Comparison of ENCODE assay signal across 34 cellular contexts in genomic region chr6:89520730-89521129, GRCh38.
DNase-seq lines count a peak whose midpoint lies in the region; ATAC-seq and TF ChIP-seq lines count a peak whose summit lies in the region.
"Had no signal": no experiment of that assay in that cellular context is flagged by ENCODE, and none has a peak within 500 bp of the region (broad histone marks: within the 10 kb centered on the region; RNA-seq: fewer than 3 reads in every experiment).

No MANE protein-coding gene starts in this region.

- H2AFZ ChIP-seq in trophoblast cell (ENCODE audit: insufficient read depth, low read length, poor library complexity): no peak overlapping the region

- H2BK120ac ChIP-seq in trophoblast cell (ENCODE audit: insufficient read depth, low read length, poor library complexity): no peak overlapping the region

- no peak overlapping the region for H3K9ac ChIP-seq in endodermal cell (ENCODE audit: extremely low read depth, low read length, poor library complexity, severe bottlenecking)
- no peak overlapping the region for H3K9ac ChIP-seq in trophoblast cell (ENCODE audit: low read length)
- H3K9ac ChIP-seq: BLaER1; BLaER1 treated with 17β-estradiol and CSF1 and Interleukin-3, amounts not matched to agents 10 nM and 100 nM had no signal

- H3K79me1 ChIP-seq in trophoblast cell (ENCODE audit: low read length): no peaks in the 10 kb centered on the region

- intact Hi-C loops in Right ventricle myocardium inferior (cut with DNase I): no loop called here

- H3K23ac ChIP-seq in trophoblast cell (ENCODE audit: low read length): no peak overlapping the region

- no peak overlapping the region for H3K18ac ChIP-seq in trophoblast cell (ENCODE audit: low read length)

- H3K27me3 Mint-ChIP-seq in endodermal cell (ENCODE audit: insufficient read depth): no peaks in the 10 kb centered on the region
- H3K27me3 Mint-ChIP-seq: B cell; CD4-positive, alpha-beta memory T cell; CD4-positive, alpha-beta T cell; CD4-positive, CD25-positive, alpha-beta regulatory T cell had no signal

- H3K4me2 ChIP-seq in trophoblast cell (ENCODE audit: low read length): no peak overlapping the region
- H3K4me2 ChIP-seq: A549; BLaER1; BLaER1 treated with 17β-estradiol and CSF1 and Interleukin-3, amounts not matched to agents 10 nM and 100 nM had no signal

- H3K4me3 Mint-ChIP-seq in endodermal cell: peak overlapping the region; percentile 17
- H3K4me3 Mint-ChIP-seq: B cell; CD14-positive monocyte; CD4-positive, alpha-beta memory T cell; CD4-positive, alpha-beta T cell; CD4-positive, CD25-positive, alpha-beta regulatory T cell; CD8-positive, alpha-beta memory T cell; CD8-positive, alpha-beta T cell had no signal

- H3K36me3 Mint-ChIP-seq in endodermal cell (ENCODE audit: low read depth): peaks cover 33% of the 10 kb centered on the region
- H3K36me3 Mint-ChIP-seq: CD14-positive monocyte; CD8-positive, alpha-beta T cell had no signal

- H4K12ac ChIP-seq in trophoblast cell (ENCODE audit: low read depth, low read length): no peak overlapping the region

- H3K9me3 ChIP-seq in endodermal cell (ENCODE audit: control insufficient read depth, low read length) (peaks cover 9% of the 10 kb centered on the region), trophoblast cell (ENCODE audit: insufficient read depth, low read depth, low read length) (no peaks in the 10 kb centered on the region)
- H3K9me3 ChIP-seq: A549; BE2C; BLaER1; BLaER1 treated with 17β-estradiol and CSF1 and Interleukin-3, amounts not matched to agents 10 nM and 100 nM; Caco-2 had no signal

- H2BK12ac ChIP-seq in trophoblast cell (ENCODE audit: low read length): no peak overlapping the region

- peaks cover 29% of the 10 kb centered on the region for H3K4me1 ChIP-seq in endodermal cell (ENCODE audit: control insufficient read depth, insufficient read depth, low read length)
- peaks cover 9 to 10% of the 10 kb centered on the region in 2 experiments for H3K4me1 ChIP-seq in trophoblast cell (ENCODE audit: control insufficient read depth in 1 of 2, insufficient read depth in 2 of 2, low read length in 2 of 2)
- H3K4me1 ChIP-seq: A549; BE2C; BLaER1; BLaER1 treated with 17β-estradiol and CSF1 and Interleukin-3, amounts not matched to agents 10 nM and 100 nM; Caco-2 had no signal

- DNase-seq in endodermal cell: no peak
- peak; percentile 38 for DNase-seq in kidney glomerular epithelial cell (lab: John Stamatoyannopoulos, UW)
- DNase-seq in left kidney (ENCODE audit: low read depth, low spot score): peak; percentile 59
- DNase-seq in trophoblast cell: peak; percentile 75 to 80
- no peak for DNase-seq in COR-L47 (lab: John Stamatoyannopoulos, UW)
- no peak for DNase-seq in NCI-H226
- no peak for DNase-seq in Right ventricle myocardium inferior (ENCODE audit: missing footprints)
- DNase-seq: 8988T; ACHN; AML-193; BE2C; C1 segment of cervical spinal cord; Caco-2; Calu3; CD4-positive, alpha-beta memory T cell; CD4-positive, alpha-beta T cell; CD4-positive, CD25-positive, alpha-beta regulatory T cell; CD8-positive, alpha-beta memory T cell; CD8-positive, alpha-beta T cell; DMS 273 treated with DMSO at 0.1 percent for 48 hours; DMS153; DMS53; DMS79; DMS79 treated with DMSO at 0.1 percent for 48 hours; DND-41; EL had no signal

- no peak for ATAC-seq in Right ventricle myocardium inferior
- no peak for ATAC-seq in GM19328 (IDR thresholded peaks at IDR 0.05; ENCODE audit: unreplicated experiment)
- ATAC-seq: A549; CD8-positive, alpha-beta T cell had no signal

- no peaks in the 10 kb centered on the region for H3K79me2 ChIP-seq in trophoblast cell (ENCODE audit: control insufficient read depth, insufficient read depth, low read length, poor library complexity)

- H4K91ac ChIP-seq in trophoblast cell (ENCODE audit: low read depth, low read length): no peak overlapping the region

- H3K27me3 ChIP-seq in endodermal cell (ENCODE audit: control insufficient read depth, insufficient read depth, low read length, poor library complexity, severe bottlenecking): no peaks in the 10 kb centered on the region
- H3K27me3 ChIP-seq in trophoblast cell (ENCODE audit: insufficient read depth, low read length): no peaks in the 10 kb centered on the region
- H3K27me3 ChIP-seq: BE2C; BLaER1; BLaER1 treated with 17β-estradiol and CSF1 and Interleukin-3, amounts not matched to agents 10 nM and 100 nM had no signal

- H3K27ac ChIP-seq in endodermal cell (ENCODE audit: low read depth, low read length): no peak overlapping the region
- H3K27ac ChIP-seq in trophoblast cell (ENCODE audit: low read depth, low read length): no peak overlapping the region
- H3K27ac ChIP-seq: 22Rv1; A549; BLaER1; BLaER1 treated with 17β-estradiol and CSF1 and Interleukin-3, amounts not matched to agents 10 nM and 100 nM; C4-2B had no signal

- H3K36me3 ChIP-seq in endodermal cell (ENCODE audit: control insufficient read depth, insufficient read depth, low read length) (peaks cover 28% of the 10 kb centered on the region), trophoblast cell (ENCODE audit: control insufficient read depth in 1 of 2, insufficient read depth in 2 of 2, low read length in 2 of 2) (no peaks in the 10 kb centered on the region)
- H3K36me3 ChIP-seq: BE2C; BLaER1; BLaER1 treated with 17β-estradiol and CSF1 and Interleukin-3, amounts not matched to agents 10 nM and 100 nM had no signal

- peaks cover 43% of the 10 kb centered on the region for H3K4me1 Mint-ChIP-seq in endodermal cell
- H3K4me1 Mint-ChIP-seq: B cell; CD14-positive monocyte; CD4-positive, alpha-beta memory T cell; CD4-positive, CD25-positive, alpha-beta regulatory T cell; CD8-positive, alpha-beta memory T cell had no signal

- no peak for TF ChIP-seq CTCF in endodermal cell (conservative IDR thresholded peaks at IDR 0.05)

- H2AK5ac ChIP-seq in trophoblast cell (ENCODE audit: low read length): no peak overlapping the region

- no peak overlapping the region for H3K4ac ChIP-seq in trophoblast cell (ENCODE audit: low read depth, low read length)

- H3K14ac ChIP-seq in trophoblast cell (ENCODE audit: low read length): no peak overlapping the region

- H4K8ac ChIP-seq in trophoblast cell (ENCODE audit: low read depth, low read length): no peak overlapping the region

- peaks cover 2% of the 10 kb centered on the region for H3K9me3 Mint-ChIP-seq in endodermal cell
- H3K9me3 Mint-ChIP-seq: CD4-positive, alpha-beta memory T cell; CD4-positive, alpha-beta T cell; CD8-positive, alpha-beta memory T cell; CD8-positive, alpha-beta T cell had no signal

- H2BK5ac ChIP-seq in trophoblast cell (ENCODE audit: low read depth, low read length, poor library complexity): no peak overlapping the region

- H3K4me3 ChIP-seq in endodermal cell (ENCODE audit: low read length): no peak overlapping the region
- H3K4me3 ChIP-seq in trophoblast cell (ENCODE audit: low read depth, low read length): no peak overlapping the region
- H3K4me3 ChIP-seq: A549; BLaER1; BLaER1 treated with 17β-estradiol and CSF1 and Interleukin-3, amounts not matched to agents 10 nM and 100 nM had no signal

- H3K27ac Mint-ChIP-seq in endodermal cell: peak overlapping the region; percentile 53
- H3K27ac Mint-ChIP-seq: B cell; CD4-positive, alpha-beta memory T cell; CD4-positive, alpha-beta T cell; CD4-positive, CD25-positive, alpha-beta regulatory T cell; CD8-positive, alpha-beta T cell had no signal

Comparison
In these comparisons a context has a peak if more than half of its experiments do, and no peak if none do; other contexts are left out.
1. DNase-seq: peak in kidney glomerular epithelial cell (single experiment), left kidney (single experiment) and trophoblast cell (2 of 2); none in endodermal cell (single experiment), COR-L47 (single experiment), NCI-H226 (single experiment) and Right ventricle myocardium inferior (single experiment).